9 cellular contexts compared by ENCODE assay signal in genomic region chr5:107557051-107557658, GRCh38.
DNase-seq lines count a peak whose midpoint lies in the region; ATAC-seq and TF ChIP-seq lines count a peak whose summit lies in the region.
"Had no signal": no experiment of that assay in that cellular context is flagged by ENCODE, and none has a peak within 500 bp of the region (broad histone marks: within the 10 kb centered on the region; RNA-seq: fewer than 3 reads in every experiment).

No MANE protein-coding gene starts in this region.

- DNase-seq in AG08395 (ENCODE audit: low spot score): peak; percentile 63
- DNase-seq in LNCaP clone FGC (ENCODE audit: low read depth): peak; percentile 50
- DNase-seq in T47D (ENCODE audit: low read depth in 1 of 2, low spot score in 1 of 2): peak; percentile 37 to 99
- peak; percentile 48 for DNase-seq in kidney glomerular epithelial cell (lab: John Stamatoyannopoulos, UW)
- DNase-seq in NCI-H2171 (lab: John Stamatoyannopoulos, UW): no peak
- DNase-seq in caudate nucleus (lab: John Stamatoyannopoulos, UW): no peak
- no peak for DNase-seq in stimulated activated CD4-positive, alpha-beta T cell treated with anti-CD3 and anti-CD28 coated beads, Interleukin-4, amount 100 ng/mL, for 4 hours
- DNase-seq: natural killer cell had no signal

- no peak overlapping the region for H3K4me3 ChIP-seq in LNCaP clone FGC (ENCODE audit: low read depth, low read length)

- ATAC-seq in HG03565 (IDR thresholded peaks at IDR 0.05; ENCODE audit: unreplicated experiment): no peak
- ATAC-seq: natural killer cell had no signal

- in situ Hi-C loops in T47D (cut with HindIII; ENCODE audit: low pct_unique_long_range_greater_than_20kb, low sequenced_read_pairs): no loop called here

- no peak overlapping the region for H3K27ac ChIP-seq in caudate nucleus (ENCODE audit: low read depth, low read length)

- TF ChIP-seq CTCF in LNCaP clone FGC (IDR thresholded peaks at IDR 0.05; ENCODE audit: control insufficient read depth, extremely low read depth, insufficient read depth): 0 out of 2 replicates have a peak, but pooled peaks have one; percentile 13

Comparison
In these comparisons a context has a peak if more than half of its experiments do, and no peak if none do; other contexts are left out.
1. DNase-seq: peak in AG08395 (single experiment), LNCaP clone FGC (single experiment), T47D (2 of 2) and kidney glomerular epithelial cell (single experiment); none in NCI-H2171 (single experiment), caudate nucleus (0 of 61) and stimulated activated CD4-positive, alpha-beta T cell treated with anti-CD3 and anti-CD28 coated beads, Interleukin-4, amount 100 ng/mL, for 4 hours (0 of 2).